8 cellular contexts compared by ENCODE assay signal in genomic region chr12:132908145-132909029, GRCh38. TPM values are rescaled to one million over a fixed set of nuclear protein-coding genes. Genes with fewer than 3 reads are reported as not detected.
DNase-seq lines count a peak whose midpoint lies in the region; ATAC-seq and TF ChIP-seq lines count a peak whose summit lies in the region.

No MANE protein-coding gene starts in this region.

- DNase-seq in Ammon's horn (ENCODE audit: low spot score) (peak; percentile 99), GM19238 (ENCODE audit: insufficient read length, low spot score) (peak; percentile 62), activated gamma-delta T cell (lab: John Stamatoyannopoulos, UW) (peak; percentile 53), fibroblast of the conjunctiva (ENCODE audit: low read depth) (peak; percentile 95)
- DNase-seq in stimulated activated naive CD4-positive, alpha-beta T cell (lab: John Stamatoyannopoulos, UW) = peak; percentile 88 to 99 (median 94)

- H3K36me3 Mint-ChIP-seq in nephron (ENCODE audit: low read depth) = peaks cover 33% of the 10 kb centered on the region

- TF ChIP-seq CTCF in nephron (IDR thresholded peaks at IDR 0.05; ENCODE audit: unreplicated experiment in 3 of 3) = no peak

- H3K4me3 Mint-ChIP-seq in nephron = peak overlapping the region; percentile 80 to 99 (median 94)

- ATAC-seq in HG03442 (IDR thresholded peaks at IDR 0.05; ENCODE audit: unreplicated experiment) = peak; percentile 93

- peaks cover 4% of the 10 kb centered on the region for H3K27me3 Mint-ChIP-seq in nephron (ENCODE audit: low read depth)

- H3K9me3 Mint-ChIP-seq in nephron = peaks cover 48% of the 10 kb centered on the region

- no peaks in the 10 kb centered on the region for H3K4me1 Mint-ChIP-seq in nephron

- H3K27ac Mint-ChIP-seq in nephron = peak overlapping the region; percentile 66 to 80 (median 72)

TF ChIP-seq in PFSK-1, 5 proteins besides CTCF, POLR2A, EP300 and RAD21:
- peak; percentile 53; the same call in 1 of the 2 replicates for TF ChIP-seq POLR2AphosphoS5 (IDR thresholded peaks at IDR 0.05; ENCODE audit: low read depth, low read length)
- no peak for TF ChIP-seq REST (IDR thresholded peaks at IDR 0.05; ENCODE audit: insufficient read depth in 1 of 2, low read depth in 2 of 2, low read length in 2 of 2)
- TF ChIP-seq FOXP2 (optimal IDR thresholded peaks at IDR 0.05; ENCODE audit: borderline replicate concordance, extremely low read depth, extremely low read length, insufficient read depth) = peak; percentile 58

RNA-seq across cellular contexts. Expression of gene CHFR, which starts 21.0 kb away (rescaled TPM):
- polyA plus RNA-seq in PFSK-1 (2012; ENCODE audit: insufficient read length, low read depth) = 25.0 TPM

RNA-seq across cellular contexts. Expression of gene ZNF605, which starts 47.7 kb away (rescaled TPM):
- polyA plus RNA-seq in PFSK-1 (2012; ENCODE audit: insufficient read length, low read depth) = 4.7 TPM

Comparison
In these comparisons a context has a peak if more than half of its experiments do, and no peak if none do; other contexts are left out.
1. Peak in every context shown above with its lines: DNase-seq and ATAC-seq.